ENCODE assay signal across 1 cellular context in genomic region chr4:185587444-185588161, GRCh38.
TF ChIP-seq lines count a peak whose summit lies in the region.

No MANE protein-coding gene starts in this region.

TF ChIP-seq in GM12878, 131 proteins besides CTCF, POLR2A, EP300 and RAD21 (continued from another document and continues in another):
- TF ChIP-seq, protein P1, sequence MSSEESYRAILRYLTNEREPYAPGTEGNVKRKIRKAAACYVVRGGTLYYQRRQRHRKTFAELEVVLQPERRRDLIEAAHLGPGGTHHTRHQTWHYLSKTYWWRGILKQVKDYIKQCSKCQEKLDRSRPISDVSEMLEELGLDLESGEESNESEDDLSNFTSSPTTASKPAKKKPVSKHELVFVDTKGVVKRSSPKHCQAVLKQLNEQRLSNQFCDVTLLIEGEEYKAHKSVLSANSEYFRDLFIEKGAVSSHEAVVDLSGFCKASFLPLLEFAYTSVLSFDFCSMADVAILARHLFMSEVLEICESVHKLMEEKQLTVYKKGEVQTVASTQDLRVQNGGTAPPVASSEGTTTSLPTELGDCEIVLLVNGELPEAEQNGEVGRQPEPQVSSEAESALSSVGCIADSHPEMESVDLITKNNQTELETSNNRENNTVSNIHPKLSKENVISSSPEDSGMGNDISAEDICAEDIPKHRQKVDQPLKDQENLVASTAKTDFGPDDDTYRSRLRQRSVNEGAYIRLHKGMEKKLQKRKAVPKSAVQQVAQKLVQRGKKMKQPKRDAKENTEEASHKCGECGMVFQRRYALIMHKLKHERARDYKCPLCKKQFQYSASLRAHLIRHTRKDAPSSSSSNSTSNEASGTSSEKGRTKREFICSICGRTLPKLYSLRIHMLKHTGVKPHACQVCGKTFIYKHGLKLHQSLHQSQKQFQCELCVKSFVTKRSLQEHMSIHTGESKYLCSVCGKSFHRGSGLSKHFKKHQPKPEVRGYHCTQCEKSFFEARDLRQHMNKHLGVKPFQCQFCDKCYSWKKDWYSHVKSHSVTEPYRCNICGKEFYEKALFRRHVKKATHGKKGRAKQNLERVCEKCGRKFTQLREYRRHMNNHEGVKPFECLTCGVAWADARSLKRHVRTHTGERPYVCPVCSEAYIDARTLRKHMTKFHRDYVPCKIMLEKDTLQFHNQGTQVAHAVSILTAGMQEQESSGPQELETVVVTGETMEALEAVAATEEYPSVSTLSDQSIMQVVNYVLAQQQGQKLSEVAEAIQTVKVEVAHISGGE (CRISPR knock-in tag; IDR thresholded peaks at IDR 0.05): no peak
- TF ChIP-seq RFX5 (IDR thresholded peaks at IDR 0.05; ENCODE audit: low read depth, low read length) (no peak), DPF2 (IDR thresholded peaks at IDR 0.05) (no peak), RUNX3 (IDR thresholded peaks at IDR 0.05; ENCODE audit: low read length) (peak; percentile 55; the same call in 1 of the 2 replicates), MEF2A (IDR thresholded peaks at IDR 0.05; ENCODE audit: insufficient read depth, low read depth, low read length) (peak; percentile 62), ZSCAN29 (IDR thresholded peaks at IDR 0.05) (no peak), IKZF1 (conservative IDR thresholded peaks at IDR 0.05) (no peak), IKZF2 (IDR thresholded peaks at IDR 0.05) (0 out of 4 replicates have a peak, but pooled peaks have one; percentile 9 to 28), E2F8 (IDR thresholded peaks at IDR 0.05; ENCODE audit: low read depth, partially characterized antibody) (no peak), RELB (IDR thresholded peaks at IDR 0.05; ENCODE audit: low read depth) (no peak), ASH2L (IDR thresholded peaks at IDR 0.05; ENCODE audit: borderline replicate concordance, low read depth) (peak; percentile 91; the same call in 1 of the 2 replicates), SUZ12 (IDR thresholded peaks at IDR 0.05; ENCODE audit: unreplicated experiment) (no peak), TAF1 (IDR thresholded peaks at IDR 0.05; ENCODE audit: borderline replicate concordance, low read depth, low read length) (peak; percentile 34; the same call in 1 of the 2 replicates), ZNF592 (IDR thresholded peaks at IDR 0.05) (no peak), SREBF1 (IDR thresholded peaks at IDR 0.05; ENCODE audit: low read length) (no peak), CEBPB (IDR thresholded peaks at IDR 0.05; ENCODE audit: borderline replicate concordance in 1 of 2, low read depth in 2 of 2, low read length in 2 of 2) (no peak), POLR2AphosphoS5 (IDR thresholded peaks at IDR 0.05; ENCODE audit: low read length) (no peak), BCL11A (IDR thresholded peaks at IDR 0.05; ENCODE audit: low read depth, low read length) (no peak), SUPT20H (IDR thresholded peaks at IDR 0.05; ENCODE audit: borderline replicate concordance, control insufficient read depth, low read depth, low read length) (no peak), BCLAF1 (IDR thresholded peaks at IDR 0.05) (no peak), BRCA1 (IDR thresholded peaks at IDR 0.05; ENCODE audit: low read depth, low read length) (no peak), POU2F2 (IDR thresholded peaks at IDR 0.05; ENCODE audit: borderline replicate concordance, low read depth, low read length) (no peak), ZBTB33 (IDR thresholded peaks at IDR 0.05) (no peak), TCF12 (IDR thresholded peaks at IDR 0.05; ENCODE audit: low read depth, low read length) (peak; percentile 86), MXI1 (IDR thresholded peaks at IDR 0.05; ENCODE audit: low read depth, low read length) (no peak), BHLHE40 (IDR thresholded peaks at IDR 0.05; ENCODE audit: borderline replicate concordance in 1 of 2, low read depth in 2 of 2, low read length in 1 of 2) (0 out of 4 replicates have a peak, but pooled peaks of 1 of the 2 experiments have one; percentile 12), SMC3 (IDR thresholded peaks at IDR 0.05; ENCODE audit: borderline replicate concordance, low read length) (no peak)
- TF ChIP-seq, protein P2, sequence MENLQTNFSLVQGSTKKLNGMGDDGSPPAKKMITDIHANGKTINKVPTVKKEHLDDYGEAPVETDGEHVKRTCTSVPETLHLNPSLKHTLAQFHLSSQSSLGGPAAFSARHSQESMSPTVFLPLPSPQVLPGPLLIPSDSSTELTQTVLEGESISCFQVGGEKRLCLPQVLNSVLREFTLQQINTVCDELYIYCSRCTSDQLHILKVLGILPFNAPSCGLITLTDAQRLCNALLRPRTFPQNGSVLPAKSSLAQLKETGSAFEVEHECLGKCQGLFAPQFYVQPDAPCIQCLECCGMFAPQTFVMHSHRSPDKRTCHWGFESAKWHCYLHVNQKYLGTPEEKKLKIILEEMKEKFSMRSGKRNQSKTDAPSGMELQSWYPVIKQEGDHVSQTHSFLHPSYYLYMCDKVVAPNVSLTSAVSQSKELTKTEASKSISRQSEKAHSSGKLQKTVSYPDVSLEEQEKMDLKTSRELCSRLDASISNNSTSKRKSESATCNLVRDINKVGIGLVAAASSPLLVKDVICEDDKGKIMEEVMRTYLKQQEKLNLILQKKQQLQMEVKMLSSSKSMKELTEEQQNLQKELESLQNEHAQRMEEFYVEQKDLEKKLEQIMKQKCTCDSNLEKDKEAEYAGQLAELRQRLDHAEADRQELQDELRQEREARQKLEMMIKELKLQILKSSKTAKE (IDR thresholded peaks at IDR 0.05; ENCODE audit: low read depth, poor library complexity, severe bottlenecking): no peak
- TF ChIP-seq, protein P3, sequence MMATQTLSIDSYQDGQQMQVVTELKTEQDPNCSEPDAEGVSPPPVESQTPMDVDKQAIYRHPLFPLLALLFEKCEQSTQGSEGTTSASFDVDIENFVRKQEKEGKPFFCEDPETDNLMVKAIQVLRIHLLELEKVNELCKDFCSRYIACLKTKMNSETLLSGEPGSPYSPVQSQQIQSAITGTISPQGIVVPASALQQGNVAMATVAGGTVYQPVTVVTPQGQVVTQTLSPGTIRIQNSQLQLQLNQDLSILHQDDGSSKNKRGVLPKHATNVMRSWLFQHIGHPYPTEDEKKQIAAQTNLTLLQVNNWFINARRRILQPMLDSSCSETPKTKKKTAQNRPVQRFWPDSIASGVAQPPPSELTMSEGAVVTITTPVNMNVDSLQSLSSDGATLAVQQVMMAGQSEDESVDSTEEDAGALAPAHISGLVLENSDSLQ (IDR thresholded peaks at IDR 0.05): no peak
- TF ChIP-seq, protein P4, sequence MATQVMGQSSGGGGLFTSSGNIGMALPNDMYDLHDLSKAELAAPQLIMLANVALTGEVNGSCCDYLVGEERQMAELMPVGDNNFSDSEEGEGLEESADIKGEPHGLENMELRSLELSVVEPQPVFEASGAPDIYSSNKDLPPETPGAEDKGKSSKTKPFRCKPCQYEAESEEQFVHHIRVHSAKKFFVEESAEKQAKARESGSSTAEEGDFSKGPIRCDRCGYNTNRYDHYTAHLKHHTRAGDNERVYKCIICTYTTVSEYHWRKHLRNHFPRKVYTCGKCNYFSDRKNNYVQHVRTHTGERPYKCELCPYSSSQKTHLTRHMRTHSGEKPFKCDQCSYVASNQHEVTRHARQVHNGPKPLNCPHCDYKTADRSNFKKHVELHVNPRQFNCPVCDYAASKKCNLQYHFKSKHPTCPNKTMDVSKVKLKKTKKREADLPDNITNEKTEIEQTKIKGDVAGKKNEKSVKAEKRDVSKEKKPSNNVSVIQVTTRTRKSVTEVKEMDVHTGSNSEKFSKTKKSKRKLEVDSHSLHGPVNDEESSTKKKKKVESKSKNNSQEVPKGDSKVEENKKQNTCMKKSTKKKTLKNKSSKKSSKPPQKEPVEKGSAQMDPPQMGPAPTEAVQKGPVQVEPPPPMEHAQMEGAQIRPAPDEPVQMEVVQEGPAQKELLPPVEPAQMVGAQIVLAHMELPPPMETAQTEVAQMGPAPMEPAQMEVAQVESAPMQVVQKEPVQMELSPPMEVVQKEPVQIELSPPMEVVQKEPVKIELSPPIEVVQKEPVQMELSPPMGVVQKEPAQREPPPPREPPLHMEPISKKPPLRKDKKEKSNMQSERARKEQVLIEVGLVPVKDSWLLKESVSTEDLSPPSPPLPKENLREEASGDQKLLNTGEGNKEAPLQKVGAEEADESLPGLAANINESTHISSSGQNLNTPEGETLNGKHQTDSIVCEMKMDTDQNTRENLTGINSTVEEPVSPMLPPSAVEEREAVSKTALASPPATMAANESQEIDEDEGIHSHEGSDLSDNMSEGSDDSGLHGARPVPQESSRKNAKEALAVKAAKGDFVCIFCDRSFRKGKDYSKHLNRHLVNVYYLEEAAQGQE (IDR thresholded peaks at IDR 0.05; ENCODE audit: low read depth, low read length): no peak
